In genomic region chr22:29784451-29785361, GRCh38 we compare ENCODE assay signal across 11 cellular contexts. TPM values are rescaled to one million over a fixed set of nuclear protein-coding genes. Genes with fewer than 3 reads are reported as not detected.
DNase-seq lines count a peak whose midpoint lies in the region; ATAC-seq and TF ChIP-seq lines count a peak whose summit lies in the region.
"Had no signal": no experiment of that assay in that cellular context is flagged by ENCODE, and none has a peak within 500 bp of the region (broad histone marks: within the 10 kb centered on the region; RNA-seq: fewer than 3 reads in every experiment).

No MANE protein-coding gene starts in this region.

- peak overlapping the region; percentile 52 for H3K27ac ChIP-seq in layer of hippocampus (ENCODE audit: low read depth, low read length)

- in situ Hi-C loops in G401 (cut with HindIII; ENCODE audit: low sequenced_read_pairs) = no loop called here

- no peaks in the 10 kb centered on the region for H3K27me3 ChIP-seq in layer of hippocampus (ENCODE audit: control insufficient read depth, insufficient read depth, low read length)
- H3K27me3 ChIP-seq: BE2C had no signal

- ATAC-seq in sciatic nerve (peak; percentile 78), GM18520 (IDR thresholded peaks at IDR 0.05; ENCODE audit: unreplicated experiment) (no peak), HG03097 (IDR thresholded peaks at IDR 0.05; ENCODE audit: low FRiP score, unreplicated experiment) (no peak), GM19324 (IDR thresholded peaks at IDR 0.05; ENCODE audit: low FRiP score, unreplicated experiment) (no peak)

- no peak for TF ChIP-seq CTCF in choroid plexus epithelial cell (conservative IDR thresholded peaks at IDR 0.05; ENCODE audit: low read depth, low read length)

- peak; percentile 72 for DNase-seq in G401 (ENCODE audit: low spot score)
- peak; percentile 28 for DNase-seq in choroid plexus epithelial cell (ENCODE audit: low read depth)
- DNase-seq in sciatic nerve (ENCODE audit: low spot score) = no peak
- DNase-seq in NCI-H1105 (lab: John Stamatoyannopoulos, UW) = no peak
- DNase-seq: activated naive CD4-positive, alpha-beta T cell treated with anti-CD3 and anti-CD28 coated beads, Interleukin-2, amount 50 U/mL, for 16 hours; BE2C; NCI-H2107 had no signal

- H3K4me3 ChIP-seq in choroid plexus epithelial cell (ENCODE audit: low read depth, low read length) = no peak overlapping the region

- intact Hi-C loops in sciatic nerve (cut with DNase I) = no loop called here

RNA-seq across cellular contexts. Expression of gene UQCR10, which starts 17.5 kb away (rescaled TPM):
- 114 and 138 TPM in 2 replicates for total RNA-seq in G401 (2014; rRNA removed; shearing (Covaris generic))
- 42.0 TPM for total RNA-seq in sciatic nerve

RNA-seq across cellular contexts. Expression of gene ZMAT5, which starts 17.9 kb away (rescaled TPM):
- 28.7 and 30.0 TPM in 2 replicates for total RNA-seq in G401 (2014; rRNA removed; shearing (Covaris generic))
- total RNA-seq in sciatic nerve = 23.6 TPM

RNA-seq across cellular contexts. Expression of gene ASCC2, which starts 53.4 kb away (rescaled TPM):
- total RNA-seq in G401 (2014; rRNA removed; shearing (Covaris generic)) = 31.1 and 51.5 TPM in 2 replicates
- 47.1 TPM for total RNA-seq in sciatic nerve

Comparison
In these comparisons a context has a peak if more than half of its experiments do, and no peak if none do; other contexts are left out.
1. DNase-seq: peak in G401 (single experiment) and choroid plexus epithelial cell (single experiment); none in sciatic nerve (single experiment) and NCI-H1105 (single experiment).